7 cellular contexts compared by ENCODE assay signal in the genomic region with DNA sequence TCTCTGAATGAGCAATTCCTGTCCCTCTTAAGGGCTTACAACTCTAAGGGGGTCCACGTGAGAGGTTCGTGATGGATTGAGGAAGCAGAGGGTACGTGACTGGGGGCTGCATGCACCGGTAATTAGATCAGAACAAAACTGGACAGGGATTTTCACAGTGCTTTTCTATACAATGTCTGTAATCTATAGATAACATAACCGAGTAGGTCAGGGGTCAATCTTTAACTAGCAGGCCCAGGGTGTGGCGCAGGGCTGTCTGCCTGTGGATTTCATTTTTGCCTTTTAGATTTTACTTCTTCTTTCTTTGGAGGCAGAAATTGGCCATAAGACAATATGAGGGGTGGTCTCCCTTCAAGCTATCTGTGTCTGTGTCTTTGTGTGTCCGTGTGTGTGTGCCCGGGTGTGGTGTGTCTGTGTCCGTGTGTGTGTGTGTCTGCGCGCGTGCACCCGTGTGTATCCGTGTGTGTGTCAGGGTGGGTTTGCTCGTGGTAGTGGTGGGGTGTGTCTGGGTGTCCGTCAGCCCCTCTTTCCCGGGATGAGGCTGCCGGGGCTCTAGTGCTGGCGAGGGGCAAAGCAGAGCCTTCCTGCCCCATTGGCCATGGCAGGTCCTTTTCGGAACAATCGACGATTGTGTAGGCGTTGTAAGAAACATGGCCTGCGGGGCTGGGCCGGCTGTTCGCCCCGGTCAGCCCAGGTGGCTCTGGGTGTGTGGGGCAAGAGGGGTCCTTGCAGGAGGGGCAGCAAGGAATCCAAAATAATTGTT.
DNase-seq lines count a peak whose midpoint lies in the region; ATAC-seq, FAIRE-seq and TF ChIP-seq lines count a peak whose summit lies in the region.
"Not testable (repeated sequence)": the region's sequence is repeated elsewhere in the genome, so short reads cannot be mapped to it uniquely, and the experiment has no call there.

No MANE protein-coding gene starts in this region.

- peaks cover 51% of the 10 kb centered on the region for H3K9me3 Mint-ChIP-seq in osteocyte (ENCODE audit: unreplicated experiment)

- not testable (repeated sequence) for H3K9me3 ChIP-seq in kidney (ENCODE audit: control insufficient read depth in 1 of 2, low read length in 2 of 2); lower lobe of right lung

- not testable (repeated sequence) for H3K4me3 ChIP-seq in kidney (ENCODE audit: low read length in 2 of 2); lower lobe of right lung

- not testable (repeated sequence) for H3K27me3 Mint-ChIP-seq in osteocyte (ENCODE audit: unreplicated experiment)

- H3K4me1 ChIP-seq in kidney (ENCODE audit: control insufficient read depth in 1 of 2, insufficient read depth in 1 of 2, low read depth in 1 of 2, low read length in 2 of 2); lower lobe of right lung: not testable (repeated sequence)

- H3K4me1 Mint-ChIP-seq in osteocyte (ENCODE audit: unreplicated experiment) = not testable (repeated sequence)

- not testable (repeated sequence) for H3K27ac Mint-ChIP-seq in osteocyte (ENCODE audit: unreplicated experiment)

- H3K9ac ChIP-seq in kidney (ENCODE audit: low read length in 2 of 2) = not testable (repeated sequence)

- TF ChIP-seq CTCF in kidney (IDR thresholded peaks at IDR 0.05; ENCODE audit: borderline replicate concordance, extremely low read depth, insufficient read depth); lower lobe of right lung (IDR thresholded peaks at IDR 0.05); osteocyte (IDR thresholded peaks at IDR 0.05): not testable (repeated sequence)

- peak; percentile 69 for ATAC-seq in esophagus mucosa
- ATAC-seq in lower lobe of right lung = peak; percentile 61 to 78
- ATAC-seq in stimulated activated naive CD8-positive, alpha-beta T cell treated with anti-CD3 and anti-CD28 coated beads, Interleukin-15, Interleukin-2, amounts not matched to agents 100 U/mL and 50 U/mL, for 24 hours = peak; percentile 45

- not testable (repeated sequence) for H3K36me3 Mint-ChIP-seq in osteocyte (ENCODE audit: unreplicated experiment)

- not testable (repeated sequence) for H3K27ac ChIP-seq in kidney (ENCODE audit: low read depth in 2 of 2, low read length in 2 of 2); lower lobe of right lung

- H3K36me3 ChIP-seq in kidney (ENCODE audit: control insufficient read depth in 1 of 2, insufficient read depth in 2 of 2, low read length in 2 of 2); lower lobe of right lung: not testable (repeated sequence)

- DNase-seq in OCI-M1 (lab: John Stamatoyannopoulos, UW) (peak; percentile 90), kidney (peak; percentile 77), lower lobe of right lung (peak; percentile 47), osteocyte (ENCODE audit: extremely low spot score, unreplicated experiment) (peak; percentile 86)
- DNase-seq in activated CD8-positive, alpha-beta memory T cell treated with anti-CD3 and anti-CD28 coated beads, Interleukin-2, amount 50 U/mL, for 48 hours = peak; percentile 25
- not testable (repeated sequence) for DNase-seq in stimulated activated naive CD8-positive, alpha-beta T cell treated with anti-CD3 and anti-CD28 coated beads, Interleukin-15, Interleukin-2, amounts not matched to agents 100 U/mL and 50 U/mL, for 24 hours

- intact Hi-C loops in kidney (cut with DNase I); lower lobe of right lung (cut with DNase I): not testable (repeated sequence)

- not testable (repeated sequence) for H3K4me3 Mint-ChIP-seq in osteocyte (ENCODE audit: unreplicated experiment)

- H3K27me3 ChIP-seq in lower lobe of right lung (ENCODE audit: low read depth) = not testable (repeated sequence)

- FAIRE-seq in kidney (lab: Jason Lieb, UNC) = not testable (repeated sequence)
